1 cellular context compared by ENCODE assay signal in genomic region chr4:154585369-154586018, GRCh38.
TF ChIP-seq lines count a peak whose summit lies in the region.

No MANE protein-coding gene starts in this region.

TF ChIP-seq in HepG2, 621 proteins besides CTCF, POLR2A, EP300 and RAD21:
- TF ChIP-seq IKZF4 (CRISPR knock-in tag; IDR thresholded peaks at IDR 0.05; ENCODE audit: borderline replicate concordance, low read depth, not compliant biosample characterization) (no peak), FOXA1 (IDR thresholded peaks at IDR 0.05) (no peak), FOXA1 (CRISPR knock-in tag; IDR thresholded peaks at IDR 0.05) (no peak), RBFOX2 (IDR thresholded peaks at IDR 0.05; ENCODE audit: low read depth, low read length) (peak; percentile 92; the same call in 1 of the 2 replicates), POLR2AphosphoS5 (IDR thresholded peaks at IDR 0.05; ENCODE audit: low read depth, low read length) (0 out of 2 replicates have a peak, but pooled peaks have one; percentile 4), ZKSCAN5 (CRISPR knock-in tag; IDR thresholded peaks at IDR 0.05) (no peak), PRMT3 (CRISPR knock-in tag; IDR thresholded peaks at IDR 0.05; ENCODE audit: borderline replicate concordance, low read depth) (no peak), ZNF180 (CRISPR knock-in tag; IDR thresholded peaks at IDR 0.05; ENCODE audit: borderline replicate concordance, low read depth) (no peak), RBM22 (optimal IDR thresholded peaks at IDR 0.05; ENCODE audit: low read length) (peak; percentile 90), SIX4 (CRISPR knock-in tag; IDR thresholded peaks at IDR 0.05) (no peak), REL (CRISPR knock-in tag; conservative IDR thresholded peaks at IDR 0.05) (no peak), SALL1 (CRISPR knock-in tag; IDR thresholded peaks at IDR 0.05) (0 out of 2 replicates have a peak, but pooled peaks have one; percentile 5), PHF8 (CRISPR knock-in tag; IDR thresholded peaks at IDR 0.05) (no peak), PTBP1 (IDR thresholded peaks at IDR 0.05; ENCODE audit: low read depth, low read length, poor library complexity, severe bottlenecking) (no peak), ZC3H13 (CRISPR knock-in tag; IDR thresholded peaks at IDR 0.05) (peak; percentile 79), PAF1 (CRISPR knock-in tag; IDR thresholded peaks at IDR 0.05) (peak; percentile 66; the same call in 1 of the 2 replicates), FOSL2 (CRISPR knock-in tag; IDR thresholded peaks at IDR 0.05) (0 out of 2 replicates have a peak, but pooled peaks have one; percentile 4), RFX5 (IDR thresholded peaks at IDR 0.05; ENCODE audit: low read depth, low read length) (no peak), SRSF1 (optimal IDR thresholded peaks at IDR 0.05; ENCODE audit: low read depth, low read length) (no peak), ZNF10 (CRISPR knock-in tag; IDR thresholded peaks at IDR 0.05; ENCODE audit: borderline replicate concordance, low read depth) (no peak), EEA1 (CRISPR knock-in tag; IDR thresholded peaks at IDR 0.05; ENCODE audit: borderline replicate concordance) (no peak), ZNF589 (CRISPR knock-in tag; conservative IDR thresholded peaks at IDR 0.05) (peak; percentile 55; the same call in 1 of the 2 replicates), ZNF350 (CRISPR knock-in tag; IDR thresholded peaks at IDR 0.05; ENCODE audit: borderline replicate concordance, low read depth) (no peak), ZBTB46 (CRISPR knock-in tag; IDR thresholded peaks at IDR 0.05; ENCODE audit: borderline replicate concordance) (no peak), ATF1 (CRISPR knock-in tag; IDR thresholded peaks at IDR 0.05) (no peak), HMGA1 (CRISPR knock-in tag; conservative IDR thresholded peaks at IDR 0.05) (no peak), ATF4 (CRISPR knock-in tag; IDR thresholded peaks at IDR 0.05) (0 out of 4 replicates have a peak, but pooled peaks of 1 of the 2 experiments have one; percentile 24), TCF12 (IDR thresholded peaks at IDR 0.05) (no peak), TCF12 (CRISPR knock-in tag; IDR thresholded peaks at IDR 0.05) (no peak), ZNF337 (CRISPR knock-in tag; IDR thresholded peaks at IDR 0.05; ENCODE audit: borderline replicate concordance, low read depth) (no peak)
- TF ChIP-seq, protein P1, sequence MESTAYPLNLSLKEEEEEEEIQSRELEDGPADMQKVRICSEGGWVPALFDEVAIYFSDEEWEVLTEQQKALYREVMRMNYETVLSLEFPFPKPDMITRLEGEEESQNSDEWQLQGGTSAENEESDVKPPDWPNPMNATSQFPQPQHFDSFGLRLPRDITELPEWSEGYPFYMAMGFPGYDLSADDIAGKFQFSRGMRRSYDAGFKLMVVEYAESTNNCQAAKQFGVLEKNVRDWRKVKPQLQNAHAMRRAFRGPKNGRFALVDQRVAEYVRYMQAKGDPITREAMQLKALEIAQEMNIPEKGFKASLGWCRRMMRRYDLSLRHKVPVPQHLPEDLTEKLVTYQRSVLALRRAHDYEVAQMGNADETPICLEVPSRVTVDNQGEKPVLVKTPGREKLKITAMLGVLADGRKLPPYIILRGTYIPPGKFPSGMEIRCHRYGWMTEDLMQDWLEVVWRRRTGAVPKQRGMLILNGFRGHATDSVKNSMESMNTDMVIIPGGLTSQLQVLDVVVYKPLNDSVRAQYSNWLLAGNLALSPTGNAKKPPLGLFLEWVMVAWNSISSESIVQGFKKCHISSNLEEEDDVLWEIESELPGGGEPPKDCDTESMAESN (CRISPR knock-in tag; conservative IDR thresholded peaks at IDR 0.05) = 0 out of 2 replicates have a peak, but pooled peaks have one; percentile 25
- TF ChIP-seq, protein P2, sequence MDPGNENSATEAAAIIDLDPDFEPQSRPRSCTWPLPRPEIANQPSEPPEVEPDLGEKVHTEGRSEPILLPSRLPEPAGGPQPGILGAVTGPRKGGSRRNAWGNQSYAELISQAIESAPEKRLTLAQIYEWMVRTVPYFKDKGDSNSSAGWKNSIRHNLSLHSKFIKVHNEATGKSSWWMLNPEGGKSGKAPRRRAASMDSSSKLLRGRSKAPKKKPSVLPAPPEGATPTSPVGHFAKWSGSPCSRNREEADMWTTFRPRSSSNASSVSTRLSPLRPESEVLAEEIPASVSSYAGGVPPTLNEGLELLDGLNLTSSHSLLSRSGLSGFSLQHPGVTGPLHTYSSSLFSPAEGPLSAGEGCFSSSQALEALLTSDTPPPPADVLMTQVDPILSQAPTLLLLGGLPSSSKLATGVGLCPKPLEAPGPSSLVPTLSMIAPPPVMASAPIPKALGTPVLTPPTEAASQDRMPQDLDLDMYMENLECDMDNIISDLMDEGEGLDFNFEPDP (CRISPR knock-in tag; conservative IDR thresholded peaks at IDR 0.05) = 0 out of 2 replicates have a peak, but pooled peaks have one; percentile 78
- TF ChIP-seq, protein P3, sequence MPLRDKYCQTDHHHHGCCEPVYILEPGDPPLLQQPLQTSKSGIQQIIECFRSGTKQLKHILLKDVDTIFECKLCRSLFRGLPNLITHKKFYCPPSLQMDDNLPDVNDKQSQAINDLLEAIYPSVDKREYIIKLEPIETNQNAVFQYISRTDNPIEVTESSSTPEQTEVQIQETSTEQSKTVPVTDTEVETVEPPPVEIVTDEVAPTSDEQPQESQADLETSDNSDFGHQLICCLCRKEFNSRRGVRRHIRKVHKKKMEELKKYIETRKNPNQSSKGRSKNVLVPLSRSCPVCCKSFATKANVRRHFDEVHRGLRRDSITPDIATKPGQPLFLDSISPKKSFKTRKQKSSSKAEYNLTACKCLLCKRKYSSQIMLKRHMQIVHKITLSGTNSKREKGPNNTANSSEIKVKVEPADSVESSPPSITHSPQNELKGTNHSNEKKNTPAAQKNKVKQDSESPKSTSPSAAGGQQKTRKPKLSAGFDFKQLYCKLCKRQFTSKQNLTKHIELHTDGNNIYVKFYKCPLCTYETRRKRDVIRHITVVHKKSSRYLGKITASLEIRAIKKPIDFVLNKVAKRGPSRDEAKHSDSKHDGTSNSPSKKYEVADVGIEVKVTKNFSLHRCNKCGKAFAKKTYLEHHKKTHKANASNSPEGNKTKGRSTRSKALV (CRISPR knock-in tag; IDR thresholded peaks at IDR 0.05) = no peak
- TF ChIP-seq, protein P4, sequence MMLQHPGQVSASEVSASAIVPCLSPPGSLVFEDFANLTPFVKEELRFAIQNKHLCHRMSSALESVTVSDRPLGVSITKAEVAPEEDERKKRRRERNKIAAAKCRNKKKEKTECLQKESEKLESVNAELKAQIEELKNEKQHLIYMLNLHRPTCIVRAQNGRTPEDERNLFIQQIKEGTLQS (CRISPR knock-in tag; IDR thresholded peaks at IDR 0.05) = no peak
